ENCODE assay signal across 1 cellular context in genomic region chr4:188266386-188266785, GRCh38.
TF ChIP-seq lines count a peak whose summit lies in the region.

No MANE protein-coding gene starts in this region.

TF ChIP-seq in H1, 55 proteins besides CTCF, POLR2A, EP300 and RAD21:
- TF ChIP-seq FOSL1 (IDR thresholded peaks at IDR 0.05; ENCODE audit: insufficient read depth, low read depth, low read length) (no peak), BRCA1 (IDR thresholded peaks at IDR 0.05; ENCODE audit: low read depth, low read length) (no peak), HDAC6 (IDR thresholded peaks at IDR 0.05; ENCODE audit: low read depth, low read length) (no peak), SIRT6 (IDR thresholded peaks at IDR 0.05; ENCODE audit: low read length) (no peak), TAF7 (optimal IDR thresholded peaks at IDR 0.05; ENCODE audit: borderline replicate concordance, low read depth, low read length) (no peak), ASH2L (IDR thresholded peaks at IDR 0.05; ENCODE audit: low read length) (no peak), SIN3A (conservative IDR thresholded peaks at IDR 0.05 in 1 of 2, IDR thresholded peaks at IDR 0.05 in 1 of 2; ENCODE audit: low read depth in 1 of 2, low read length in 2 of 2) (no peak), NRF1 (IDR thresholded peaks at IDR 0.05; ENCODE audit: low read depth, low read length) (no peak), MAX (IDR thresholded peaks at IDR 0.05) (no peak), CHD7 (IDR thresholded peaks at IDR 0.05; ENCODE audit: insufficient replicate concordance, low read length) (no peak), TCF12 (IDR thresholded peaks at IDR 0.05; ENCODE audit: low read depth, low read length) (no peak), SP4 (IDR thresholded peaks at IDR 0.05; ENCODE audit: low read length) (no peak), E2F6 (IDR thresholded peaks at IDR 0.05) (no peak), POLR2AphosphoS5 (IDR thresholded peaks at IDR 0.05; ENCODE audit: low read depth, low read length) (no peak), JUND (IDR thresholded peaks at IDR 0.05; ENCODE audit: low read length) (no peak), PHF8 (conservative IDR thresholded peaks at IDR 0.05; ENCODE audit: low read depth, low read length) (no peak)
